Comparison of ENCODE assay signal across 9 cellular contexts in genomic region chr1:66274634-66275033, GRCh38.
DNase-seq lines count a peak whose midpoint lies in the region; ATAC-seq lines count a peak whose summit lies in the region.
"Had no signal": no experiment of that assay in that cellular context is flagged by ENCODE, and none has a peak within 500 bp of the region (broad histone marks: within the 10 kb centered on the region; RNA-seq: fewer than 3 reads in every experiment).

No MANE protein-coding gene starts in this region.

- DNase-seq in T-helper 22 cell (ENCODE audit: low read depth) (peak; percentile 29), mesenchymal stem cell (peak; percentile 41), GOT3 (lab: John Stamatoyannopoulos, UW) (no peak), NCI-H187 (lab: John Stamatoyannopoulos, UW) (no peak)
- DNase-seq: head of caudate nucleus had no signal

- H3K23ac ChIP-seq in mesenchymal stem cell (ENCODE audit: low read length in 2 of 2) = no peak overlapping the region

- no peak overlapping the region for H3K27ac ChIP-seq in mesenchymal stem cell (ENCODE audit: low read length, poor library complexity, severe bottlenecking)

- no peak overlapping the region for H4K91ac ChIP-seq in mesenchymal stem cell (ENCODE audit: low read length)

- no peaks in the 10 kb centered on the region for H3K36me3 ChIP-seq in mesenchymal stem cell (ENCODE audit: control insufficient read depth in 1 of 2, insufficient read depth in 2 of 2, low read depth in 1 of 2, low read length in 2 of 2)

- no peaks in the 10 kb centered on the region for H3K9me3 ChIP-seq in mesenchymal stem cell (ENCODE audit: control insufficient read depth, low read length)

- H2AFZ ChIP-seq in mesenchymal stem cell (ENCODE audit: low read depth, low read length) = no peak overlapping the region

- H3K4me1 ChIP-seq in mesenchymal stem cell (ENCODE audit: control insufficient read depth, insufficient read depth, low read depth, low read length) = peaks cover 4% of the 10 kb centered on the region

- H2BK5ac ChIP-seq in mesenchymal stem cell (ENCODE audit: low read depth, low read length, poor library complexity, severe bottlenecking) = no peak overlapping the region

- H3K79me1 ChIP-seq in mesenchymal stem cell (replicated peaks; ENCODE audit: low read length, poor library complexity, severe bottlenecking) = no peaks in the 10 kb centered on the region

- H3K18ac ChIP-seq in mesenchymal stem cell (ENCODE audit: low read depth in 1 of 2, low read length in 2 of 2) = no peak overlapping the region

- no peak overlapping the region for H3K14ac ChIP-seq in mesenchymal stem cell (ENCODE audit: low read length in 2 of 2)

- WGBS in mesenchymal stem cell = no CpG with 5 or more reads among the region's 1 CpG

- no peak overlapping the region for H2BK12ac ChIP-seq in mesenchymal stem cell (ENCODE audit: low read length in 2 of 2)

- H4K8ac ChIP-seq in mesenchymal stem cell (ENCODE audit: low read length) = no peak overlapping the region

- no peak overlapping the region for H2BK15ac ChIP-seq in mesenchymal stem cell (ENCODE audit: low read depth, poor library complexity, severe bottlenecking)

- H3K4me3 ChIP-seq in mesenchymal stem cell (ENCODE audit: insufficient read depth in 1 of 2, low read depth in 1 of 2, low read length in 2 of 2) = no peak overlapping the region

- no peak overlapping the region for H2BK120ac ChIP-seq in mesenchymal stem cell (ENCODE audit: low read depth, low read length)

- no peak overlapping the region for H3K9ac ChIP-seq in mesenchymal stem cell (ENCODE audit: low read length)

- no peaks in the 10 kb centered on the region for H3K27me3 ChIP-seq in mesenchymal stem cell (ENCODE audit: control insufficient read depth in 1 of 2, insufficient read depth in 1 of 2, low read length in 2 of 2)

- H3K4ac ChIP-seq in mesenchymal stem cell (ENCODE audit: low read depth in 1 of 2, low read length in 2 of 2) = no peak overlapping the region

- no peak overlapping the region for H3K4me2 ChIP-seq in mesenchymal stem cell (ENCODE audit: low read length, poor library complexity, severe bottlenecking)

- ATAC-seq in GM18909 (IDR thresholded peaks at IDR 0.05; ENCODE audit: poor library complexity, unreplicated experiment) (peak; percentile 38), HG02759 (IDR thresholded peaks at IDR 0.05; ENCODE audit: unreplicated experiment) (peak; percentile 27), GM19455 (IDR thresholded peaks at IDR 0.05; ENCODE audit: unreplicated experiment) (no peak), HG02970 (IDR thresholded peaks at IDR 0.05; ENCODE audit: low FRiP score, unreplicated experiment) (no peak)

- H2AK5ac ChIP-seq in mesenchymal stem cell (ENCODE audit: low read length, severe bottlenecking) = no peak overlapping the region

Comparison
In these comparisons a context has a peak if more than half of its experiments do, and no peak if none do; other contexts are left out.
1. ATAC-seq: peak in GM18909 (single experiment) and HG02759 (single experiment); none in GM19455 (single experiment) and HG02970 (single experiment).
2. DNase-seq: peak in T-helper 22 cell (single experiment) and mesenchymal stem cell (single experiment); none in GOT3 (single experiment) and NCI-H187 (0 of 2).